ENCODE assay signal across 18 cellular contexts in genomic region chr20:16360668-16361067, GRCh38.
A peak's percentile ranks its signal among the peaks of the same experiment; 100 is the strongest.
DNase-seq lines count a peak whose midpoint lies in the region; FAIRE-seq and TF ChIP-seq lines count a peak whose summit lies in the region.
"Had no signal": no experiment of that assay in that cellular context is flagged by ENCODE, and none has a peak within 500 bp of the region (broad histone marks: within the 10 kb centered on the region; RNA-seq: fewer than 3 reads in every experiment).

No MANE protein-coding gene starts in this region.

- TF ChIP-seq CTCF in HEK293 (tag by site-specific recombination; IDR thresholded peaks at IDR 0.05) (no peak), suprapubic skin (IDR thresholded peaks at IDR 0.05) (no peak)

- H3K4me3 Mint-ChIP-seq in activated naive CD4-positive, alpha-beta T cell treated with anti-CD3 and anti-CD28 coated beads for 36 hours, result no peak overlapping the region
- H3K4me3 Mint-ChIP-seq: B cell; CD4-positive, alpha-beta T cell; H9 had no signal

- no peak overlapping the region for H3K4me3 ChIP-seq in HEK293 (ENCODE audit: low read depth, low read length)
- H3K4me3 ChIP-seq in small intestine (ENCODE audit: low read depth in 1 of 2, low read length in 2 of 2), result no peak overlapping the region
- H3K4me3 ChIP-seq in suprapubic skin, result no peak overlapping the region

- TF ChIP-seq POLR2A in suprapubic skin (IDR thresholded peaks at IDR 0.05), result no peak

- no peak overlapping the region for H3K27ac Mint-ChIP-seq in activated naive CD4-positive, alpha-beta T cell treated with anti-CD3 and anti-CD28 coated beads for 36 hours
- H3K27ac Mint-ChIP-seq: B cell; CD4-positive, alpha-beta T cell; H9 had no signal

- H3K9me3 Mint-ChIP-seq in activated naive CD4-positive, alpha-beta T cell treated with anti-CD3 and anti-CD28 coated beads for 36 hours, result no peaks in the 10 kb centered on the region
- H3K9me3 Mint-ChIP-seq: CD4-positive, alpha-beta T cell; H9 had no signal

- no peaks in the 10 kb centered on the region for H3K27me3 ChIP-seq in small intestine (ENCODE audit: control insufficient read depth in 2 of 2, insufficient read depth in 2 of 2, low read length in 2 of 2)
- H3K27me3 ChIP-seq in suprapubic skin, result no peaks in the 10 kb centered on the region

- H3K36me3 ChIP-seq in HEK293 (ENCODE audit: control insufficient read depth in 2 of 2, insufficient read depth in 1 of 2, low read length in 2 of 2), result peaks cover 0 to 4% of the 10 kb centered on the region in 2 experiments; a peak in 1 of 3 replicates
- peaks cover 0 to 4% of the 10 kb centered on the region in 2 donors for H3K36me3 ChIP-seq in small intestine (ENCODE audit: control insufficient read depth in 2 of 2, insufficient read depth in 2 of 2, low read length in 2 of 2)
- peaks cover 5% of the 10 kb centered on the region for H3K36me3 ChIP-seq in suprapubic skin

- H3K4me1 Mint-ChIP-seq in activated naive CD4-positive, alpha-beta T cell treated with anti-CD3 and anti-CD28 coated beads for 36 hours (ENCODE audit: low read depth), result no peaks in the 10 kb centered on the region
- H3K4me1 Mint-ChIP-seq: B cell had no signal

- intact Hi-C loops in activated naive CD4-positive, alpha-beta T cell treated with anti-CD3 and anti-CD28 coated beads for 36 hours (cut with micrococcal nuclease), result no loop called here

- TF ChIP-seq EP300 in suprapubic skin (IDR thresholded peaks at IDR 0.05), result no peak

- peaks cover 10% of the 10 kb centered on the region for H3K36me3 Mint-ChIP-seq in activated naive CD4-positive, alpha-beta T cell treated with anti-CD3 and anti-CD28 coated beads for 36 hours (ENCODE audit: low read depth)

- POLR2A ChIA-PET in HEK293 (lab: Yijun Ruan, JAX), result no interaction called here

- DNase-seq in NCI-H1105 treated with DMSO at 0.1 percent for 48 hours (lab: John Stamatoyannopoulos, UW), result peak; percentile 27
- no peak for DNase-seq in NCI-H1105 (lab: John Stamatoyannopoulos, UW)
- peak; percentile 3 for DNase-seq in dermis blood vessel endothelial cell
- peak; percentile 37 for DNase-seq in small intestine
- no peak for DNase-seq in suprapubic skin (ENCODE audit: low spot score in 2 of 2)
- DNase-seq in pons (ENCODE audit: low spot score), result no peak
- no peak for DNase-seq in activated naive CD4-positive, alpha-beta T cell treated with anti-CD3 and anti-CD28 coated beads for 36 hours
- DNase-seq: 8988T; Caco-2; CD4-positive, alpha-beta T cell; DMS79 treated with DMSO at 0.1 percent for 48 hours; GF-D8; H9 had no signal

- 41 to 56% (median 47%) methylated on average over 5 of the region's 5 CpGs for WGBS in small intestine, 3 donors
- WGBS in suprapubic skin, result 75% methylated on average over 5 of the region's 5 CpGs

- H3K27ac ChIP-seq in HEK293 (ENCODE audit: extremely low read depth, low read depth, low read length), result no peak overlapping the region
- no peak overlapping the region for H3K27ac ChIP-seq in small intestine (ENCODE audit: low read depth in 1 of 2, low read length in 1 of 2)
- H3K27ac ChIP-seq in suprapubic skin, result no peak overlapping the region
- H3K27ac ChIP-seq: C4-2B had no signal

- H3K9me3 ChIP-seq in HEK293 (ENCODE audit: control insufficient read depth, insufficient read depth, low read depth, low read length), result no peaks in the 10 kb centered on the region
- no peaks in the 10 kb centered on the region for H3K9me3 ChIP-seq in small intestine (ENCODE audit: control insufficient read depth, low read depth)
- H3K9me3 ChIP-seq in suprapubic skin, result no peaks in the 10 kb centered on the region
- H3K9me3 ChIP-seq: Caco-2 had no signal

- CTCF ChIA-PET in HEK293 (lab: Yijun Ruan, JAX), result no interaction called here
- CTCF ChIA-PET in activated naive CD4-positive, alpha-beta T cell treated with anti-CD3 and anti-CD28 coated beads for 36 hours (lab: Charles Lee), result no interaction called here

- H3K4me1 ChIP-seq in HEK293 (ENCODE audit: control insufficient read depth, insufficient read depth, low read length), result no peaks in the 10 kb centered on the region
- no peaks in the 10 kb centered on the region for H3K4me1 ChIP-seq in small intestine (ENCODE audit: control insufficient read depth in 2 of 2, insufficient read depth in 1 of 2, low read depth in 1 of 2, low read length in 1 of 2)
- no peaks in the 10 kb centered on the region for H3K4me1 ChIP-seq in suprapubic skin
- H3K4me1 ChIP-seq: Caco-2 had no signal

- no peaks in the 10 kb centered on the region for H3K27me3 Mint-ChIP-seq in activated naive CD4-positive, alpha-beta T cell treated with anti-CD3 and anti-CD28 coated beads for 36 hours (ENCODE audit: low read depth)
- H3K27me3 Mint-ChIP-seq: B cell; CD4-positive, alpha-beta T cell had no signal

- no peak for FAIRE-seq in small intestine (lab: Jason Lieb, UNC)
- FAIRE-seq: D721Med, H1 had no signal

TF ChIP-seq in HEK293, 187 proteins besides CTCF, POLR2A, EP300 and RAD21:
- peak; percentile 36; the same call in 1 of the 2 replicates for TF ChIP-seq TCF7L2 (IDR thresholded peaks at IDR 0.05; ENCODE audit: borderline replicate concordance, low read depth, low read length)
- no peak for TF ChIP-seq MYNN (tag by site-specific recombination; IDR thresholded peaks at IDR 0.05; ENCODE audit: borderline replicate concordance)

Comparison
In these comparisons a context has a peak if more than half of its experiments do, and no peak if none do; other contexts are left out.
1. DNase-seq: peak in NCI-H1105 treated with DMSO at 0.1 percent for 48 hours (single experiment), dermis blood vessel endothelial cell (single experiment) and small intestine (single experiment); none in NCI-H1105 (single experiment), suprapubic skin (0 of 2), pons (single experiment) and activated naive CD4-positive, alpha-beta T cell treated with anti-CD3 and anti-CD28 coated beads for 36 hours (single experiment).